In genomic region chr12:110739894-110740293, GRCh38 we compare ENCODE assay signal across 9 cellular contexts. TPM values are rescaled to one million over a fixed set of nuclear protein-coding genes. Genes with fewer than 3 reads are reported as not detected.
DNase-seq lines count a peak whose midpoint lies in the region; ATAC-seq lines count a peak whose summit lies in the region.
"Had no signal": no experiment of that assay in that cellular context is flagged by ENCODE, and none has a peak within 500 bp of the region (broad histone marks: within the 10 kb centered on the region; RNA-seq: fewer than 3 reads in every experiment).

No MANE protein-coding gene starts in this region.

- peak overlapping the region; percentile 99 for H3K4me3 Mint-ChIP-seq in activated CD8-positive, alpha-beta memory T cell treated with anti-CD3 and anti-CD28 coated beads, Interleukin-2, amount 10 ng/mL, durations not matched to agents 7 days and 5 days
- H3K4me3 Mint-ChIP-seq in T-helper 2 cell treated with Interferon-gamma antibody and Interleukin-4, amounts not matched to agents 5 μg/mL and 100 μg/mL, for 36 hours, result peak overlapping the region; percentile 88
- H3K4me3 Mint-ChIP-seq in stimulated activated naive CD8-positive, alpha-beta T cell treated with anti-CD3 and anti-CD28 coated beads, Interleukin-15, Interleukin-2, amounts not matched to agents 100 ng/mL and 50 ng/mL, for 24 hours, result peak overlapping the region; percentile 98

- H3K9me3 ChIP-seq in right cardiac atrium (ENCODE audit: control insufficient read depth, low read length), result no peaks in the 10 kb centered on the region
- H3K9me3 ChIP-seq: thyroid gland had no signal

- no peak overlapping the region for H3K27ac ChIP-seq in right cardiac atrium (ENCODE audit: low read length)
- H3K27ac ChIP-seq in caudate nucleus (ENCODE audit: low read depth, low read length), result no peak overlapping the region
- H3K27ac ChIP-seq: thyroid gland had no signal

- peak; percentile 21 for ATAC-seq in activated CD8-positive, alpha-beta memory T cell treated with anti-CD3 and anti-CD28 coated beads, Interleukin-2, amount 10 ng/mL, durations not matched to agents 7 days and 5 days
- no peak for ATAC-seq in right cardiac atrium

- no peaks in the 10 kb centered on the region for H3K27me3 ChIP-seq in right cardiac atrium (ENCODE audit: control insufficient read depth, insufficient read depth)
- H3K27me3 ChIP-seq: thyroid gland had no signal

- peaks cover 42% of the 10 kb centered on the region for H3K36me3 Mint-ChIP-seq in activated CD8-positive, alpha-beta memory T cell treated with anti-CD3 and anti-CD28 coated beads, Interleukin-2, amount 10 ng/mL, durations not matched to agents 7 days and 5 days
- peaks cover 38% of the 10 kb centered on the region for H3K36me3 Mint-ChIP-seq in T-helper 2 cell treated with Interferon-gamma antibody and Interleukin-4, amounts not matched to agents 5 μg/mL and 100 μg/mL, for 36 hours (ENCODE audit: low read depth)
- H3K36me3 Mint-ChIP-seq in stimulated activated naive CD8-positive, alpha-beta T cell treated with anti-CD3 and anti-CD28 coated beads, Interleukin-15, Interleukin-2, amounts not matched to agents 100 ng/mL and 50 ng/mL, for 24 hours (ENCODE audit: low read depth), result peaks cover 49% of the 10 kb centered on the region

- H3K27me3 Mint-ChIP-seq in activated CD8-positive, alpha-beta memory T cell treated with anti-CD3 and anti-CD28 coated beads, Interleukin-2, amount 10 ng/mL, durations not matched to agents 7 days and 5 days, result no peaks in the 10 kb centered on the region
- H3K27me3 Mint-ChIP-seq in T-helper 2 cell treated with Interferon-gamma antibody and Interleukin-4, amounts not matched to agents 5 μg/mL and 100 μg/mL, for 36 hours (ENCODE audit: low read depth), result no peaks in the 10 kb centered on the region
- H3K27me3 Mint-ChIP-seq in stimulated activated naive CD8-positive, alpha-beta T cell treated with anti-CD3 and anti-CD28 coated beads, Interleukin-15, Interleukin-2, amounts not matched to agents 100 ng/mL and 50 ng/mL, for 24 hours, result no peaks in the 10 kb centered on the region

- no peak for DNase-seq in activated CD8-positive, alpha-beta memory T cell treated with anti-CD3 and anti-CD28 coated beads, Interleukin-2, amount 10 ng/mL, durations not matched to agents 7 days and 5 days
- no peak for DNase-seq in activated CD8-positive, alpha-beta memory T cell treated with anti-CD3 and anti-CD28 coated beads for 24 hours
- DNase-seq in T-helper 2 cell treated with Interferon-gamma antibody and Interleukin-4, amounts not matched to agents 5 μg/mL and 100 μg/mL, for 36 hours (ENCODE audit: low spot score), result no peak
- DNase-seq in right cardiac atrium (no peak), GM19238 (ENCODE audit: insufficient read length, low spot score) (no peak), D341Med (ENCODE audit: low spot score) (no peak), caudate nucleus (lab: John Stamatoyannopoulos, UW) (no peak)
- DNase-seq: thyroid gland had no signal

- H3K27ac Mint-ChIP-seq in activated CD8-positive, alpha-beta memory T cell treated with anti-CD3 and anti-CD28 coated beads, Interleukin-2, amount 10 ng/mL, durations not matched to agents 7 days and 5 days, result peak overlapping the region; percentile 89
- peak overlapping the region; percentile 87 for H3K27ac Mint-ChIP-seq in T-helper 2 cell treated with Interferon-gamma antibody and Interleukin-4, amounts not matched to agents 5 μg/mL and 100 μg/mL, for 36 hours
- H3K27ac Mint-ChIP-seq in stimulated activated naive CD8-positive, alpha-beta T cell treated with anti-CD3 and anti-CD28 coated beads, Interleukin-15, Interleukin-2, amounts not matched to agents 100 ng/mL and 50 ng/mL, for 24 hours, result peak overlapping the region; percentile 73

- CTCF ChIA-PET in activated CD8-positive, alpha-beta memory T cell treated with anti-CD3 and anti-CD28 coated beads, Interleukin-2, amount 10 ng/mL, durations not matched to agents 7 days and 5 days (lab: Charles Lee), result interaction anchor here (0.8 to 2.9 kb wide), 5 partner anchors 9 to 309 kb away, joined by 3 to 12 read pairs (median 4); no protein-coding TSS in a partner anchor

- WGBS in right cardiac atrium, result 64% methylated on average over 3 of the region's 3 CpGs

- intact Hi-C loops in right cardiac atrium (cut with DNase I), result loop anchor here in 3 of 4 donors (5.0 to 10.0 kb wide), 2 partner anchors 85 to 147 kb away; no protein-coding TSS in a partner anchor

- H3K4me3 ChIP-seq in right cardiac atrium (ENCODE audit: low read length), result peak overlapping the region; percentile 22
- H3K4me3 ChIP-seq: thyroid gland had no signal

- peaks cover 11% of the 10 kb centered on the region for H3K4me1 ChIP-seq in right cardiac atrium (ENCODE audit: control insufficient read depth, insufficient read depth, low read length)

- H3K9me3 Mint-ChIP-seq in activated CD8-positive, alpha-beta memory T cell treated with anti-CD3 and anti-CD28 coated beads, Interleukin-2, amount 10 ng/mL, durations not matched to agents 7 days and 5 days (ENCODE audit: low read depth), result no peaks in the 10 kb centered on the region
- H3K9me3 Mint-ChIP-seq in T-helper 2 cell treated with Interferon-gamma antibody and Interleukin-4, amounts not matched to agents 5 μg/mL and 100 μg/mL, for 36 hours, result no peaks in the 10 kb centered on the region
- no peaks in the 10 kb centered on the region for H3K9me3 Mint-ChIP-seq in stimulated activated naive CD8-positive, alpha-beta T cell treated with anti-CD3 and anti-CD28 coated beads, Interleukin-15, Interleukin-2, amounts not matched to agents 100 ng/mL and 50 ng/mL, for 24 hours

- H3K4me1 Mint-ChIP-seq in activated CD8-positive, alpha-beta memory T cell treated with anti-CD3 and anti-CD28 coated beads, Interleukin-2, amount 10 ng/mL, durations not matched to agents 7 days and 5 days, result peaks cover 62% of the 10 kb centered on the region
- peaks cover 45% of the 10 kb centered on the region for H3K4me1 Mint-ChIP-seq in T-helper 2 cell treated with Interferon-gamma antibody and Interleukin-4, amounts not matched to agents 5 μg/mL and 100 μg/mL, for 36 hours (ENCODE audit: low read depth)
- H3K4me1 Mint-ChIP-seq in stimulated activated naive CD8-positive, alpha-beta T cell treated with anti-CD3 and anti-CD28 coated beads, Interleukin-15, Interleukin-2, amounts not matched to agents 100 ng/mL and 50 ng/mL, for 24 hours (ENCODE audit: low read depth), result peaks cover 69% of the 10 kb centered on the region

RNA-seq across cellular contexts. Expression of gene PPP1CC, which starts 2.8 kb away (rescaled TPM):
- 100 to 1,000 TPM; 174 to 200 TPM for total RNA-seq in activated CD8-positive, alpha-beta memory T cell treated with anti-CD3 and anti-CD28 coated beads, Interleukin-2, amount 10 ng/mL, durations not matched to agents 7 days and 5 days
- total RNA-seq in right cardiac atrium, result 100 to 1,000 TPM; 156 to 175 (median 160) TPM
- polyA plus RNA-seq in right cardiac atrium, result 120 TPM

RNA-seq across cellular contexts. Expression of gene HVCN1, which starts 51.0 kb away (rescaled TPM):
- total RNA-seq in activated CD8-positive, alpha-beta memory T cell treated with anti-CD3 and anti-CD28 coated beads, Interleukin-2, amount 10 ng/mL, durations not matched to agents 7 days and 5 days, result 10 to 100 TPM; 11.7 to 19.9 TPM
- total RNA-seq in right cardiac atrium, result 10 to 100 TPM; 11.3 to 33.4 (median 13.3) TPM
- polyA plus RNA-seq in right cardiac atrium, result 18.2 TPM
